Comparison of ENCODE assay signal across 8 cellular contexts in genomic region chr11:96197801-96198465, GRCh38.
DNase-seq lines count a peak whose midpoint lies in the region; ATAC-seq and TF ChIP-seq lines count a peak whose summit lies in the region.

No MANE protein-coding gene starts in this region.

- no peaks in the 10 kb centered on the region for H3K9me3 Mint-ChIP-seq in nephron

- H2AFZ ChIP-seq in OCI-LY3 (ENCODE audit: low read depth, low read length) = no peak overlapping the region

- H3K4me2 ChIP-seq in OCI-LY3 (ENCODE audit: low read length) = peak overlapping the region; percentile 69

- H3K4me3 ChIP-seq in OCI-LY3 (ENCODE audit: low read length) (peak overlapping the region; percentile 36), suprapubic skin (no peak overlapping the region)

- DNase-seq in SHP77 treated with DMSO at 0.1 percent for 48 hours (lab: John Stamatoyannopoulos, UW) (no peak), DMS153 (lab: John Stamatoyannopoulos, UW) (no peak), suprapubic skin (ENCODE audit: low spot score in 2 of 2) (no peak), NCI-H1417 treated with DMSO at 0.1 percent for 48 hours (lab: John Stamatoyannopoulos, UW) (no peak)

- no peaks in the 10 kb centered on the region for H3K9me3 ChIP-seq in OCI-LY3 (ENCODE audit: insufficient read depth, low read length)
- H3K9me3 ChIP-seq in suprapubic skin = no peaks in the 10 kb centered on the region

- H3K36me3 ChIP-seq in OCI-LY3 (replicated peaks; ENCODE audit: low read depth, low read length) = no peaks in the 10 kb centered on the region
- H3K36me3 ChIP-seq in suprapubic skin = no peaks in the 10 kb centered on the region

- no peaks in the 10 kb centered on the region for H4K20me1 ChIP-seq in OCI-LY3 (ENCODE audit: insufficient read depth, low read length)

- H3K27ac ChIP-seq in OCI-LY3 (ENCODE audit: low read length) (peak overlapping the region; percentile 53), suprapubic skin (no peak overlapping the region)

- H3K79me2 ChIP-seq in OCI-LY3 (ENCODE audit: low read length) = no peaks in the 10 kb centered on the region

- peaks cover 54% of the 10 kb centered on the region for H3K4me1 ChIP-seq in OCI-LY3 (ENCODE audit: low read length)
- peaks cover 40% of the 10 kb centered on the region for H3K4me1 ChIP-seq in suprapubic skin

- no peaks in the 10 kb centered on the region for H3K27me3 Mint-ChIP-seq in nephron (ENCODE audit: low read depth)

- no peak overlapping the region for H3K4me3 Mint-ChIP-seq in nephron

- H3K9ac ChIP-seq in OCI-LY3 (ENCODE audit: low read length) = no peak overlapping the region; the same call in 1 of the 2 replicates

- peak overlapping the region; percentile 88 to 95 (median 91) for H3K27ac Mint-ChIP-seq in nephron

- TF ChIP-seq POLR2A in suprapubic skin (IDR thresholded peaks at IDR 0.05) = no peak

- no peak for TF ChIP-seq CTCF in OCI-LY3 (IDR thresholded peaks at IDR 0.05; ENCODE audit: low read depth, low read length)
- TF ChIP-seq CTCF in nephron (IDR thresholded peaks at IDR 0.05; ENCODE audit: unreplicated experiment in 3 of 3) = no peak
- no peak for TF ChIP-seq CTCF in suprapubic skin (IDR thresholded peaks at IDR 0.05)

- peaks cover 65% of the 10 kb centered on the region for H3K4me1 Mint-ChIP-seq in nephron

- peaks cover 17% of the 10 kb centered on the region for H3K36me3 Mint-ChIP-seq in nephron (ENCODE audit: low read depth)

- WGBS in suprapubic skin = 97% methylated on average over 2 of the region's 2 CpGs

- H3K27me3 ChIP-seq in OCI-LY3 (ENCODE audit: low read depth, low read length) (no peaks in the 10 kb centered on the region), suprapubic skin (no peaks in the 10 kb centered on the region)

- TF ChIP-seq EP300 in suprapubic skin (IDR thresholded peaks at IDR 0.05) = no peak

- ATAC-seq in GM19023 (IDR thresholded peaks at IDR 0.05; ENCODE audit: unreplicated experiment) (peak; percentile 74), HG02759 (IDR thresholded peaks at IDR 0.05; ENCODE audit: unreplicated experiment) (peak; percentile 79)
